In genomic region chr14:98163285-98163741, GRCh38 we compare ENCODE assay signal across 26 cellular contexts.
DNase-seq lines count a peak whose midpoint lies in the region; ATAC-seq and TF ChIP-seq lines count a peak whose summit lies in the region.
"Had no signal": no experiment of that assay in that cellular context is flagged by ENCODE, and none has a peak within 500 bp of the region (broad histone marks: within the 10 kb centered on the region; RNA-seq: fewer than 3 reads in every experiment).

No MANE protein-coding gene starts in this region.

- no peaks in the 10 kb centered on the region for H3K79me2 ChIP-seq in neural cell (replicated peaks; ENCODE audit: insufficient read depth, low read length)

- no peaks in the 10 kb centered on the region for H3K9me3 Mint-ChIP-seq in activated naive CD8-positive, alpha-beta T cell treated with anti-CD3 and anti-CD28 coated beads for 36 hours

- no peaks in the 10 kb centered on the region; the same call in 1 of the 2 replicates for H3K4me1 ChIP-seq in ES-I3 (ENCODE audit: insufficient read depth, low read length)
- H3K4me1 ChIP-seq: A549, adrenal gland, left ventricle myocardium inferior, SJCRH30, stomach, thyroid gland, vagina had no signal

- peaks cover 6% of the 10 kb centered on the region for H3F3A ChIP-seq in neural cell (ENCODE audit: insufficient read depth, low read length, poor library complexity, severe bottlenecking)

- H3K27ac Mint-ChIP-seq in activated naive CD8-positive, alpha-beta T cell treated with anti-CD3 and anti-CD28 coated beads for 36 hours, result peak overlapping the region; percentile 92
- H3K27ac Mint-ChIP-seq: activated T-helper 2 cell treated with anti-CD3 and anti-CD28 coated beads, Interferon-gamma antibody, Interleukin-2, Interleukin-4, amounts not matched to agents 10 μg/mL and 5 μg/mL and 100 μg/mL, durations not matched to agents 14 hours and 24 hours and 36 hours; B cell; naive B cell had no signal

- H3K9ac ChIP-seq in ES-I3 (ENCODE audit: low read depth, low read length) (peak overlapping the region; percentile 26; the same call in 1 of the 2 replicates), neural cell (ENCODE audit: low read length) (peak overlapping the region; percentile 42)

- no peaks in the 10 kb centered on the region for H3K9me2 ChIP-seq in neural cell (ENCODE audit: insufficient read depth, low read length)

- H3K4me1 Mint-ChIP-seq in activated naive CD8-positive, alpha-beta T cell treated with anti-CD3 and anti-CD28 coated beads for 36 hours, result peaks cover 60% of the 10 kb centered on the region
- H3K4me1 Mint-ChIP-seq: B cell, naive B cell had no signal

- peak; percentile 61 for DNase-seq in activated CD8-positive, alpha-beta memory T cell treated with anti-CD3 and anti-CD28 coated beads for 24 hours
- no peak for DNase-seq in activated CD8-positive, alpha-beta memory T cell treated with anti-CD3 and anti-CD28 coated beads, Interleukin-2, amount 50 U/mL, for 4 hours
- DNase-seq in activated naive CD8-positive, alpha-beta T cell treated with anti-CD3 and anti-CD28 coated beads for 36 hours, result no peak
- DNase-seq in DMS153 treated with DMSO at 0.1 percent for 48 hours (lab: John Stamatoyannopoulos, UW; ENCODE audit: unreplicated experiment), result no peak
- no peak for DNase-seq in HK-2 (ENCODE audit: unreplicated experiment)
- DNase-seq: adrenal gland, brain microvascular endothelial cell, COR-L47, GF-D8, HCEC 1CT, left ventricle myocardium inferior, MG63, naive B cell, NCI-H2029 treated with DMSO at 0.1 percent for 48 hours, NCI-H2227 treated with DMSO at 0.1 percent for 48 hours, NCI-H748 treated with DMSO at 0.1 percent for 48 hours, SJCRH30, stomach, thyroid gland had no signal

- ATAC-seq in HG02759 (IDR thresholded peaks at IDR 0.05; ENCODE audit: unreplicated experiment), result no peak
- ATAC-seq: A549 had no signal

- TF ChIP-seq RAD21 in neural cell (conservative IDR thresholded peaks at IDR 0.05), result no peak

- peak overlapping the region; percentile 80 for H3K4me3 Mint-ChIP-seq in activated naive CD8-positive, alpha-beta T cell treated with anti-CD3 and anti-CD28 coated beads for 36 hours
- H3K4me3 Mint-ChIP-seq: B cell, naive B cell had no signal

- H3K36me3 Mint-ChIP-seq in activated naive CD8-positive, alpha-beta T cell treated with anti-CD3 and anti-CD28 coated beads for 36 hours, result peaks cover 23% of the 10 kb centered on the region
- H3K36me3 Mint-ChIP-seq: naive B cell had no signal

- no peaks in the 10 kb centered on the region for H3K27me3 ChIP-seq in neural cell (ENCODE audit: insufficient read depth, low read depth, low read length)
- H3K27me3 ChIP-seq: adrenal gland, brain microvascular endothelial cell, MG63, SJCRH30, thyroid gland, vagina had no signal

- no peaks in the 10 kb centered on the region for H3K9me3 ChIP-seq in ES-I3 (ENCODE audit: control insufficient read depth, insufficient read depth, low read length)
- H3K9me3 ChIP-seq in neural cell (ENCODE audit: low read length), result no peaks in the 10 kb centered on the region
- H3K9me3 ChIP-seq: A549, adrenal gland, left ventricle myocardium inferior, MG63, SJCRH30, thyroid gland, vagina had no signal

- H3K4me2 ChIP-seq in neural cell (ENCODE audit: low read length), result no peak overlapping the region
- H3K4me2 ChIP-seq: A549 had no signal

- TF ChIP-seq CTCF in neural cell (IDR thresholded peaks at IDR 0.05; ENCODE audit: poor library complexity, severe bottlenecking), result no peak

- H3K27me3 Mint-ChIP-seq in activated naive CD8-positive, alpha-beta T cell treated with anti-CD3 and anti-CD28 coated beads for 36 hours, result no peaks in the 10 kb centered on the region
- H3K27me3 Mint-ChIP-seq: B cell had no signal

- H3K36me3 ChIP-seq in ES-I3 (ENCODE audit: insufficient read depth, low read length), result no peaks in the 10 kb centered on the region
- no peaks in the 10 kb centered on the region for H3K36me3 ChIP-seq in neural cell (ENCODE audit: insufficient read depth, low read length)
- H3K36me3 ChIP-seq: adrenal gland, brain microvascular endothelial cell, left ventricle myocardium inferior, MG63, SJCRH30, stomach, thyroid gland, vagina had no signal

- H2AFZ ChIP-seq in neural cell (ENCODE audit: low read depth, low read length), result no peak overlapping the region

- TF ChIP-seq EP300 in neural cell (conservative IDR thresholded peaks at IDR 0.05; ENCODE audit: poor library complexity, severe bottlenecking), result no peak

- no peaks in the 10 kb centered on the region for H4K20me1 ChIP-seq in neural cell (ENCODE audit: insufficient read depth)

- H3K4me3 ChIP-seq in neural cell (ENCODE audit: low read length), result peak overlapping the region; percentile 47
- H3K4me3 ChIP-seq: A549, adrenal gland, left ventricle myocardium inferior, MG63, SJCRH30, stomach, thyroid gland, vagina had no signal

- peak overlapping the region; percentile 86 for H3K27ac ChIP-seq in neural cell (ENCODE audit: low read length)
- H3K27ac ChIP-seq: A549, adrenal gland, brain microvascular endothelial cell, left ventricle myocardium inferior, SJCRH30, stomach, thyroid gland, vagina had no signal

TF ChIP-seq in neural cell, 6 proteins besides CTCF, POLR2A, EP300 and RAD21:
- TF ChIP-seq POLR2AphosphoS5 (IDR thresholded peaks at IDR 0.05) (no peak), EZH2 (IDR thresholded peaks at IDR 0.05; ENCODE audit: borderline replicate concordance, insufficient read depth, low read length, poor library complexity, severe bottlenecking) (no peak), SMC3 (conservative IDR thresholded peaks at IDR 0.05; ENCODE audit: poor library complexity) (peak; percentile 29), REST (IDR thresholded peaks at IDR 0.05; ENCODE audit: borderline replicate concordance) (peak; percentile 58), TAF1 (IDR thresholded peaks at IDR 0.05; ENCODE audit: low read depth) (peak; percentile 9), MXI1 (conservative IDR thresholded peaks at IDR 0.05; ENCODE audit: poor library complexity, severe bottlenecking) (no peak)
